24 cellular contexts compared by ENCODE assay signal in the genomic region with DNA sequence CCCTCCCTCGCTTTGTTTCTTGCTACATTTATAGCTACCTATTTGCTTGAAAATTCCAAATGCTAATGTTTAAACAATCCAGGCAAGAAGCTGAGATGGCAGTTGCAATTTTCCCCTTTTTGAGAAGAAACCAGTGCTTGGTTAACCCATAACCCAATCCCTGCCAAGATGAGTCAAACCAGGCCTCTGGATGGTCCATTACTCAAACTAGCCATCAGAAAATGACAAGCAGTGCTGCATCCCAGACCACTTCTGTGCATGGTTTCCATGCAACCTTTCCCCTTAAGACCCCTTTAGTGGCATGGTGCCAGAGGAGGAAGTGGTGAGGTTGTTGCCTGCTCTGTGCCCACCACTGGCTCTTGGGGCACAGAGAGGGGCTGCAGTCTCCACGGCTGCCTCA.
"Had no signal": no experiment of that assay in that cellular context is flagged by ENCODE, and none has a peak within 500 bp of the region (broad histone marks: within the 10 kb centered on the region; RNA-seq: fewer than 3 reads in every experiment).

No MANE protein-coding gene starts in this region.

- H3K4me1 ChIP-seq: pancreas, transverse colon, vagina had no signal

- H3K36me3 Mint-ChIP-seq: naive thymus-derived CD8-positive, alpha-beta T cell had no signal

- FAIRE-seq: endometrium, frontal cortex, keratinocyte, pancreas had no signal

- H3K27me3 ChIP-seq: neutrophil, pancreas, suprapubic skin, transverse colon, vagina had no signal

- H3K27ac ChIP-seq: lower lobe of right lung, neutrophil, pancreas, suprapubic skin, transverse colon, vagina had no signal

- DNase-seq: cortex of kidney; effector memory CD8-positive, alpha-beta T cell; erythroblast; head of caudate nucleus; left ventricle myocardium superior; lower lobe of right lung; naive thymus-derived CD8-positive, alpha-beta T cell; nephron progenitor cell; pancreas; retina; stimulated activated CD4-positive, alpha-beta T cell treated with anti-CD3 and anti-CD28 coated beads, Interleukin-12 subunit alpha, Interleukin-12 subunit beta, amount 100 ng/mL, for 4 hours; stimulated activated CD4-positive, alpha-beta T cell treated with anti-CD3 and anti-CD28 coated beads, Interleukin-1b, Interleukin-23, amount 100 ng/mL, for 48 hours; stimulated activated CD4-positive, alpha-beta T cell treated with anti-CD3 and anti-CD28 coated beads, Interleukin-4, amount 100 ng/mL, for 1 hour; stimulated activated CD8-positive, alpha-beta memory T cell treated with anti-CD3 and anti-CD28 coated beads, Interleukin-4, amount 100 ng/mL, for 48 hours; stimulated activated naive CD4-positive, alpha-beta T cell treated with Interleukin-2 at 50 U/mL for 16 hours; transverse colon had no signal

- H3K9me3 ChIP-seq: lower lobe of right lung, neutrophil, pancreas, suprapubic skin, transverse colon, vagina had no signal

- H3K4me3 ChIP-seq: lower lobe of right lung, pancreas, smooth muscle cell, suprapubic skin, transverse colon, vagina had no signal

- H3K4me3 Mint-ChIP-seq: effector memory CD8-positive, alpha-beta T cell; naive thymus-derived CD8-positive, alpha-beta T cell; nephron progenitor cell had no signal

- H3K9me3 Mint-ChIP-seq: effector memory CD8-positive, alpha-beta T cell had no signal

- H3K36me3 ChIP-seq: lower lobe of right lung, neutrophil, pancreas, suprapubic skin, transverse colon, vagina had no signal

- ATAC-seq: effector memory CD8-positive, alpha-beta T cell; left ventricle myocardium superior; lower lobe of right lung; naive thymus-derived CD8-positive, alpha-beta T cell; pancreas; sciatic nerve had no signal

- H3K4me1 Mint-ChIP-seq: nephron progenitor cell had no signal

- H3K4me2 ChIP-seq: smooth muscle cell had no signal

- H3K27ac Mint-ChIP-seq: effector memory CD8-positive, alpha-beta T cell; naive thymus-derived CD8-positive, alpha-beta T cell; nephron progenitor cell had no signal
